Comparison of ENCODE assay signal across 25 cellular contexts in genomic region chr10:22318772-22319171, GRCh38. TPM values are rescaled to one million over a fixed set of nuclear protein-coding genes. Genes with fewer than 3 reads are reported as not detected.
DNase-seq lines count a peak whose midpoint lies in the region; TF ChIP-seq lines count a peak whose summit lies in the region.
"Had no signal": no experiment of that assay in that cellular context is flagged by ENCODE, and none has a peak within 500 bp of the region (broad histone marks: within the 10 kb centered on the region; RNA-seq: fewer than 3 reads in every experiment).

No MANE protein-coding gene starts in this region.

- peaks cover 31% of the 10 kb centered on the region for H3K27me3 Mint-ChIP-seq in activated CD4-positive, alpha-beta T cell treated with anti-CD3 and anti-CD28 coated beads, Interleukin-2, amount 10 ng/mL, durations not matched to agents 7 days and 5 days
- H3K27me3 Mint-ChIP-seq in activated T-helper 1 cell treated with anti-CD3 and anti-CD28 coated beads, Interleukin-12 subunit alpha, Interleukin-12 subunit beta, Interleukin-2, Interleukin-4 antibody, amounts not matched to agents 30 ng/mL and 10 ng/mL and 1 ng/mL, durations not matched to agents 14 hours and 24 hours and 36 hours (ENCODE audit: insufficient read depth): peaks cover 17% of the 10 kb centered on the region
- peaks cover 66% of the 10 kb centered on the region for H3K27me3 Mint-ChIP-seq in nephron progenitor cell (ENCODE audit: low read depth, poor library complexity)

- peaks cover 26% of the 10 kb centered on the region for H3K36me3 Mint-ChIP-seq in activated CD4-positive, alpha-beta T cell treated with anti-CD3 and anti-CD28 coated beads, Interleukin-2, amount 10 ng/mL, durations not matched to agents 7 days and 5 days (ENCODE audit: low read depth)
- H3K36me3 Mint-ChIP-seq in activated T-helper 1 cell treated with anti-CD3 and anti-CD28 coated beads, Interleukin-12 subunit alpha, Interleukin-12 subunit beta, Interleukin-2, Interleukin-4 antibody, amounts not matched to agents 30 ng/mL and 10 ng/mL and 1 ng/mL, durations not matched to agents 14 hours and 24 hours and 36 hours (ENCODE audit: low read depth): peaks cover 26% of the 10 kb centered on the region
- no peaks in the 10 kb centered on the region for H3K36me3 Mint-ChIP-seq in nephron progenitor cell (ENCODE audit: low read depth)

- no peak for TF ChIP-seq CTCF in HEK293 (tag by site-specific recombination; IDR thresholded peaks at IDR 0.05)
- no peak for TF ChIP-seq CTCF in nephron progenitor cell (IDR thresholded peaks at IDR 0.05)

- POLR2A ChIA-PET in activated CD4-positive, alpha-beta T cell treated with anti-CD3 and anti-CD28 coated beads, Interleukin-2, amount 10 ng/mL, durations not matched to agents 7 days and 5 days (lab: Charles Lee): no interaction called here
- POLR2A ChIA-PET in HEK293 (lab: Yijun Ruan, JAX): interaction anchor here (1.1 to 4.5 kb wide), 2 partner anchors 21 to 89 kb away, joined by 3 to 37 read pairs; no protein-coding TSS in a partner anchor

- H3K36me3 ChIP-seq in HEK293 (ENCODE audit: control insufficient read depth in 2 of 2, insufficient read depth in 1 of 2, low read length in 2 of 2): no peaks in the 10 kb centered on the region
- H3K36me3 ChIP-seq in SJCRH30: 0 out of 2 replicates have a peak, but pooled peaks cover 2% of the 10 kb centered on the region
- H3K36me3 ChIP-seq: BE2C, thoracic aorta, vagina had no signal

- CTCF ChIA-PET in activated CD4-positive, alpha-beta T cell treated with anti-CD3 and anti-CD28 coated beads, Interleukin-2, amount 10 ng/mL, durations not matched to agents 7 days and 5 days (lab: Charles Lee): interaction anchor here (1.8 kb wide), 1 partner anchor 118 kb away, joined by 5 read pairs; no protein-coding TSS in a partner anchor
- CTCF ChIA-PET in HEK293 (lab: Yijun Ruan, JAX): no interaction called here

- H3K4me1 ChIP-seq in HEK293 (ENCODE audit: control insufficient read depth, insufficient read depth, low read length) (peaks cover 15% of the 10 kb centered on the region), SJCRH30 (peaks cover 21% of the 10 kb centered on the region)

- H3K4me3 ChIP-seq in HEK293 (ENCODE audit: low read depth, low read length): no peak overlapping the region
- no peak overlapping the region for H3K4me3 ChIP-seq in SJCRH30
- H3K4me3 ChIP-seq: A549, thoracic aorta, vagina had no signal

- DNase-seq in activated CD4-positive, alpha-beta T cell treated with anti-CD3 and anti-CD28 coated beads, Interleukin-2, amount 10 ng/mL, durations not matched to agents 7 days and 5 days: no peak
- DNase-seq in activated CD4-positive, alpha-beta T cell treated with anti-CD3 and anti-CD28 coated beads, Interleukin-2, amount 50 U/mL, for 1 hour: no peak
- no peak for DNase-seq in activated T-helper 1 cell treated with anti-CD3 and anti-CD28 coated beads, Interleukin-12 subunit alpha, Interleukin-12 subunit beta, Interleukin-2, Interleukin-4 antibody, amounts not matched to agents 30 ng/mL and 10 ng/mL and 1 ng/mL, durations not matched to agents 14 hours and 24 hours and 36 hours (ENCODE audit: low spot score)
- DNase-seq in nephron progenitor cell (no peak), NCI-H1930 (lab: John Stamatoyannopoulos, UW) (no peak), SJCRH30 (no peak), RKO (ENCODE audit: low spot score) (no peak)
- DNase-seq: activated CD4-positive, CD25-positive, alpha-beta regulatory T cell treated with anti-CD3 and anti-CD28 coated beads, Interleukin-2, amount 50 U/mL, for 72 hours; activated CD8-positive, alpha-beta memory T cell treated with anti-CD3 and anti-CD28 coated beads, Interleukin-2, amount 10 ng/mL, durations not matched to agents 7 days and 5 days; BE2C; Calu3; cerebellar nuclear complex; DND-41; dorsolateral prefrontal cortex; kidney; NCI-H1105; NCI-H2081; NCI-H774 had no signal

- no peaks in the 10 kb centered on the region for H3K9me3 Mint-ChIP-seq in activated CD4-positive, alpha-beta T cell treated with anti-CD3 and anti-CD28 coated beads, Interleukin-2, amount 10 ng/mL, durations not matched to agents 7 days and 5 days
- H3K9me3 Mint-ChIP-seq in activated T-helper 1 cell treated with anti-CD3 and anti-CD28 coated beads, Interleukin-12 subunit alpha, Interleukin-12 subunit beta, Interleukin-2, Interleukin-4 antibody, amounts not matched to agents 30 ng/mL and 10 ng/mL and 1 ng/mL, durations not matched to agents 14 hours and 24 hours and 36 hours: no peaks in the 10 kb centered on the region
- no peaks in the 10 kb centered on the region for H3K9me3 Mint-ChIP-seq in nephron progenitor cell

- H3K9me3 ChIP-seq in HEK293 (ENCODE audit: control insufficient read depth, insufficient read depth, low read depth, low read length) (no peaks in the 10 kb centered on the region), SJCRH30 (replicated peaks) (no peaks in the 10 kb centered on the region)
- H3K9me3 ChIP-seq: A549, BE2C, thoracic aorta, vagina had no signal

- H3K27me3 ChIP-seq in SJCRH30: peaks cover 6% of the 10 kb centered on the region
- H3K27me3 ChIP-seq: dorsolateral prefrontal cortex, vagina had no signal

- intact Hi-C loops in activated T-helper 1 cell treated with anti-CD3 and anti-CD28 coated beads, Interleukin-12 subunit alpha, Interleukin-12 subunit beta, Interleukin-2, Interleukin-4 antibody, amounts not matched to agents 30 ng/mL and 10 ng/mL and 1 ng/mL, durations not matched to agents 14 hours and 24 hours and 36 hours (cut with micrococcal nuclease): loop anchor here (5.0 kb wide), 2 partner anchors 334 to 821 kb away; no protein-coding TSS in a partner anchor

- peaks cover 59% of the 10 kb centered on the region for H3K4me1 Mint-ChIP-seq in activated CD4-positive, alpha-beta T cell treated with anti-CD3 and anti-CD28 coated beads, Interleukin-2, amount 10 ng/mL, durations not matched to agents 7 days and 5 days
- H3K4me1 Mint-ChIP-seq in activated T-helper 1 cell treated with anti-CD3 and anti-CD28 coated beads, Interleukin-12 subunit alpha, Interleukin-12 subunit beta, Interleukin-2, Interleukin-4 antibody, amounts not matched to agents 30 ng/mL and 10 ng/mL and 1 ng/mL, durations not matched to agents 14 hours and 24 hours and 36 hours (ENCODE audit: low read depth): peaks cover 63% of the 10 kb centered on the region
- H3K4me1 Mint-ChIP-seq in nephron progenitor cell: peaks cover 66% of the 10 kb centered on the region

- peak overlapping the region; percentile 7 for H3K4me3 Mint-ChIP-seq in activated CD4-positive, alpha-beta T cell treated with anti-CD3 and anti-CD28 coated beads, Interleukin-2, amount 10 ng/mL, durations not matched to agents 7 days and 5 days
- peak overlapping the region; percentile 59 for H3K4me3 Mint-ChIP-seq in activated T-helper 1 cell treated with anti-CD3 and anti-CD28 coated beads, Interleukin-12 subunit alpha, Interleukin-12 subunit beta, Interleukin-2, Interleukin-4 antibody, amounts not matched to agents 30 ng/mL and 10 ng/mL and 1 ng/mL, durations not matched to agents 14 hours and 24 hours and 36 hours
- peak overlapping the region; percentile 92 for H3K4me3 Mint-ChIP-seq in nephron progenitor cell
- H3K4me3 Mint-ChIP-seq: activated CD8-positive, alpha-beta memory T cell treated with anti-CD3 and anti-CD28 coated beads, Interleukin-2, amount 10 ng/mL, durations not matched to agents 7 days and 5 days had no signal

- H3K27ac ChIP-seq in HEK293 (ENCODE audit: extremely low read depth, low read depth, low read length): no peak overlapping the region
- no peak overlapping the region for H3K27ac ChIP-seq in SJCRH30
- H3K27ac ChIP-seq: A549, thoracic aorta, vagina had no signal

- H3K27ac Mint-ChIP-seq in activated CD4-positive, alpha-beta T cell treated with anti-CD3 and anti-CD28 coated beads, Interleukin-2, amount 10 ng/mL, durations not matched to agents 7 days and 5 days: no peak overlapping the region
- no peak overlapping the region for H3K27ac Mint-ChIP-seq in activated T-helper 1 cell treated with anti-CD3 and anti-CD28 coated beads, Interleukin-12 subunit alpha, Interleukin-12 subunit beta, Interleukin-2, Interleukin-4 antibody, amounts not matched to agents 30 ng/mL and 10 ng/mL and 1 ng/mL, durations not matched to agents 14 hours and 24 hours and 36 hours
- no peak overlapping the region for H3K27ac Mint-ChIP-seq in nephron progenitor cell
- H3K27ac Mint-ChIP-seq: activated CD8-positive, alpha-beta memory T cell treated with anti-CD3 and anti-CD28 coated beads, Interleukin-2, amount 10 ng/mL, durations not matched to agents 7 days and 5 days had no signal

TF ChIP-seq in HEK293, 187 proteins besides CTCF, POLR2A, EP300 and RAD21:
- TF ChIP-seq ZNF157 (tag by site-specific recombination; IDR thresholded peaks at IDR 0.05) (no peak), ZNF837 (tag by site-specific recombination; IDR thresholded peaks at IDR 0.05) (no peak), ZNF660 (tag by site-specific recombination; IDR thresholded peaks at IDR 0.05) (peak; percentile 98), HOXA7 (CRISPR knock-in tag; IDR thresholded peaks at IDR 0.05; ENCODE audit: borderline replicate concordance) (no peak), SCRT1 (tag by site-specific recombination; IDR thresholded peaks at IDR 0.05; ENCODE audit: borderline replicate concordance) (no peak), OSR2 (tag by site-specific recombination; IDR thresholded peaks at IDR 0.05) (no peak), KLF7 (tag by site-specific recombination; IDR thresholded peaks at IDR 0.05; ENCODE audit: borderline replicate concordance) (no peak)

RNA-seq across cellular contexts. Expression of gene BMI1, which starts 2.1 kb away (rescaled TPM):
- total RNA-seq in activated CD4-positive, alpha-beta T cell treated with anti-CD3 and anti-CD28 coated beads, Interleukin-2, amount 10 ng/mL, durations not matched to agents 7 days and 5 days: 10 to 100 TPM; 29.5 to 30.3 TPM
- total RNA-seq in activated T-helper 1 cell treated with anti-CD3 and anti-CD28 coated beads, Interleukin-12 subunit alpha, Interleukin-12 subunit beta, Interleukin-2, Interleukin-4 antibody, amounts not matched to agents 30 ng/mL and 10 ng/mL and 1 ng/mL, durations not matched to agents 14 hours and 24 hours and 36 hours: 59.3 and 66.5 TPM in 2 replicates
- total RNA-seq in SJCRH30 (2014; rRNA removed; shearing (Covaris generic)): 81.9 and 103 TPM in 2 replicates

RNA-seq across cellular contexts. Expression of gene COMMD3, which starts 2.6 kb away (rescaled TPM):
- 10 to 100 TPM; 58.9 to 68.8 TPM for total RNA-seq in activated CD4-positive, alpha-beta T cell treated with anti-CD3 and anti-CD28 coated beads, Interleukin-2, amount 10 ng/mL, durations not matched to agents 7 days and 5 days
- total RNA-seq in activated T-helper 1 cell treated with anti-CD3 and anti-CD28 coated beads, Interleukin-12 subunit alpha, Interleukin-12 subunit beta, Interleukin-2, Interleukin-4 antibody, amounts not matched to agents 30 ng/mL and 10 ng/mL and 1 ng/mL, durations not matched to agents 14 hours and 24 hours and 36 hours: 78.7 and 84.4 TPM in 2 replicates
- total RNA-seq in SJCRH30 (2014; rRNA removed; shearing (Covaris generic)): 47.7 and 49.7 TPM in 2 replicates

RNA-seq across cellular contexts. Expression of gene SPAG6, which starts 26.5 kb away (rescaled TPM):
- under 1 TPM; 0.57 to 0.75 TPM for total RNA-seq in activated CD4-positive, alpha-beta T cell treated with anti-CD3 and anti-CD28 coated beads, Interleukin-2, amount 10 ng/mL, durations not matched to agents 7 days and 5 days
- 0.18 TPM in 1 of 2 replicates, not detected in the other for total RNA-seq in activated T-helper 1 cell treated with anti-CD3 and anti-CD28 coated beads, Interleukin-12 subunit alpha, Interleukin-12 subunit beta, Interleukin-2, Interleukin-4 antibody, amounts not matched to agents 30 ng/mL and 10 ng/mL and 1 ng/mL, durations not matched to agents 14 hours and 24 hours and 36 hours
- 0.25 and 1.3 TPM in 2 replicates for total RNA-seq in SJCRH30 (2014; rRNA removed; shearing (Covaris generic))
- total RNA-seq: Calu3, lung microvascular endothelial cell, osteocyte, Right ventricle myocardium inferior, thoracic aorta, vagina had no signal

Comparison
In these comparisons a context has a peak if more than half of its experiments do, and no peak if none do; other contexts are left out.
1. H3K4me3 Mint-ChIP-seq: peak in every context shown above with its lines; median percentile 92 in nephron progenitor cell; 59 in activated T-helper 1 cell treated with anti-CD3 and anti-CD28 coated beads, Interleukin-12 subunit alpha, Interleukin-12 subunit beta, Interleukin-2, Interleukin-4 antibody, amounts not matched to agents 30 ng/mL and 10 ng/mL and 1 ng/mL, durations not matched to agents 14 hours and 24 hours and 36 hours; 7 in activated CD4-positive, alpha-beta T cell treated with anti-CD3 and anti-CD28 coated beads, Interleukin-2, amount 10 ng/mL, durations not matched to agents 7 days and 5 days.